In genomic region chr1:160045653-160046052, GRCh38 we compare ENCODE assay signal across 20 cellular contexts. TPM values are rescaled to one million over a fixed set of nuclear protein-coding genes. Genes with fewer than 3 reads are reported as not detected.
DNase-seq lines count a peak whose midpoint lies in the region; ATAC-seq, FAIRE-seq and TF ChIP-seq lines count a peak whose summit lies in the region.
"Had no signal": no experiment of that assay in that cellular context is flagged by ENCODE, and none has a peak within 500 bp of the region (broad histone marks: within the 10 kb centered on the region; RNA-seq: fewer than 3 reads in every experiment).

No MANE protein-coding gene starts in this region.

- POLR2A ChIA-PET in A549 (lab: Yijun Ruan, JAX): no interaction called here

- H3K4me3 ChIP-seq in A549 (no peak overlapping the region), SJCRH30 (no peak overlapping the region), lower lobe of right lung (no peak overlapping the region)
- H3K4me3 ChIP-seq: HAP-1 had no signal

- H3K27me3 ChIP-seq in SJCRH30 (no peaks in the 10 kb centered on the region), lower lobe of right lung (ENCODE audit: low read depth) (no peaks in the 10 kb centered on the region)

- TF ChIP-seq RAD21 in A549 (conservative IDR thresholded peaks at IDR 0.05 in 1 of 2, IDR thresholded peaks at IDR 0.05 in 1 of 2): no peak

- no peak for TF ChIP-seq EP300 in A549 (IDR thresholded peaks at IDR 0.05)

- H3K9me3 ChIP-seq in A549 (no peaks in the 10 kb centered on the region), SJCRH30 (replicated peaks) (no peaks in the 10 kb centered on the region), lower lobe of right lung (no peaks in the 10 kb centered on the region)
- H3K9me3 ChIP-seq: HAP-1 had no signal

- H3K4me1 ChIP-seq in A549 (peaks cover 8% of the 10 kb centered on the region; the same call in 2 of the 3 replicates), SJCRH30 (peaks cover 22% of the 10 kb centered on the region), lower lobe of right lung (peaks cover 8% of the 10 kb centered on the region)
- H3K4me1 ChIP-seq: HAP-1 had no signal

- no peak for DNase-seq in A549 (ENCODE audit: low read depth in 1 of 2, low spot score in 1 of 2)
- DNase-seq in SJCRH30: peak in 1 of 2 experiments; percentile 4
- DNase-seq in globus pallidus (ENCODE audit: low spot score): peak; percentile 49
- DNase-seq in midbrain (lab: John Stamatoyannopoulos, UW): peak; percentile 24
- no peak for DNase-seq in activated T-cell treated with anti-CD3 and anti-CD28 coated beads for 4 hours
- DNase-seq in lower lobe of right lung: no peak
- DNase-seq in posterior cingulate gyrus: no peak
- DNase-seq: CD4-positive, alpha-beta memory T cell; DMS79; KBM-7; NCI-H1105; NCI-H1694; NCI-H2081 treated with DMSO at 0.1 percent for 48 hours; NCI-H524; PC-3; RPMI8226; SHP77 treated with DMSO at 0.1 percent for 48 hours had no signal

- FAIRE-seq in A549 (lab: Jason Lieb, UNC): no peak
- FAIRE-seq: A204.1 had no signal

- CTCF ChIA-PET in A549 (lab: Yijun Ruan, JAX): interaction anchor here (0.6 to 15.0 kb wide), 23 partner anchors 9 to 332 kb away, joined by 3 to 258 read pairs (median 8); partner anchors contain the start of genes KCNJ10, KCNJ9 and PIGM

- TF ChIP-seq CTCF in A549 (IDR thresholded peaks at IDR 0.05) (no peak), lower lobe of right lung (IDR thresholded peaks at IDR 0.05) (no peak)

- H3K27ac ChIP-seq in A549 (no peak overlapping the region), SJCRH30 (peak overlapping the region; percentile 48), lower lobe of right lung (no peak overlapping the region)

- no peak overlapping the region for H3K4me2 ChIP-seq in A549

- intact Hi-C loops in lower lobe of right lung (cut with DNase I): no loop called here
- intact Hi-C loops in posterior cingulate gyrus (cut with DNase I): loop anchor here (2.0 kb wide), 1 partner anchor 33 kb away; no protein-coding TSS in a partner anchor

- WGBS in A549 (ENCODE audit: missing lambda C conversion rate): 38% methylated on average over 2 of the region's 2 CpGs

- TF ChIP-seq POLR2A in A549 (IDR thresholded peaks at IDR 0.05; ENCODE audit: low read length): no peak

- ATAC-seq in A549 (no peak), lower lobe of right lung (no peak)

- H3K36me3 ChIP-seq in SJCRH30: no peaks in the 10 kb centered on the region
- H3K36me3 ChIP-seq in lower lobe of right lung: no peaks in the 10 kb centered on the region
- H3K36me3 ChIP-seq: HAP-1 had no signal

TF ChIP-seq in A549, 52 proteins besides CTCF, POLR2A, EP300 and RAD21:
- no peak for TF ChIP-seq ZNF302 (CRISPR knock-in tag; IDR thresholded peaks at IDR 0.05)
- peak; percentile 58 for TF ChIP-seq USF2 (IDR thresholded peaks at IDR 0.05)

RNA-seq across cellular contexts. Expression of gene PIGM, which starts 13.9 kb away (rescaled TPM):
- polyA plus RNA-seq in A549 (2011; rRNA removed) (6.3 and 7.2 TPM in 2 replicates), A549 (2017; fragmentation: RNase III; extraction: RNeasy Plus Mini Kit Qiagen cat#74134 plus additional on column Dnase treatment) (4.8 to 5.3 TPM (median 5.0 TPM) in 3 replicates)
- polyA plus RNA-seq in A549 (2012; cell fraction: cytosol; rRNA removed): 2.2 and 2.6 TPM in 2 replicates
- 1.5 and 2.1 TPM in 2 replicates for polyA plus RNA-seq in A549 (2012; cell fraction: nucleus; rRNA removed)
- polyA minus RNA-seq in A549 (2011; rRNA and poly(A)+ RNA removed): 3.1 and 3.6 TPM in 2 replicates
- total RNA-seq in SJCRH30 (2014; rRNA removed; shearing (Covaris generic)): 5.0 and 6.3 TPM in 2 replicates
- 6.9 TPM for total RNA-seq in lower lobe of right lung

RNA-seq across cellular contexts. Expression of gene KCNJ10, which starts 24.3 kb away (rescaled TPM):
- not detected in 2 replicates for polyA plus RNA-seq in A549 (2011; rRNA removed)
- polyA plus RNA-seq in A549 (2012; cell fraction: cytosol; rRNA removed): not detected in 2 replicates
- polyA plus RNA-seq in A549 (2012; cell fraction: nucleus; rRNA removed): 0.07 TPM in 1 of 2 replicates, not detected in the other
- 0.05 to 0.09 TPM (median 0.05 TPM) in 3 replicates for polyA plus RNA-seq in A549 (2017; fragmentation: RNase III; extraction: RNeasy Plus Mini Kit Qiagen cat#74134 plus additional on column Dnase treatment)
- not detected in 2 replicates for polyA minus RNA-seq in A549 (2011; rRNA and poly(A)+ RNA removed)
- total RNA-seq in SJCRH30 (2014; rRNA removed; shearing (Covaris generic)): 0.14 TPM in 1 of 2 replicates, not detected in the other
- total RNA-seq in lower lobe of right lung: 0.15 TPM
- total RNA-seq: CD4-positive, alpha-beta memory T cell had no signal
- polyA plus RNA-seq: BJ had no signal

RNA-seq across cellular contexts. Expression of gene KCNJ9, which starts 35.7 kb away (rescaled TPM):
- polyA plus RNA-seq in A549 (2011; rRNA removed) (not detected in 2 replicates), A549 (2017; fragmentation: RNase III; extraction: RNeasy Plus Mini Kit Qiagen cat#74134 plus additional on column Dnase treatment) (not detected in 3 replicates)
- polyA plus RNA-seq in A549 (2012; cell fraction: cytosol; rRNA removed): not detected in 2 replicates
- polyA plus RNA-seq in A549 (2012; cell fraction: nucleus; rRNA removed): not detected in 2 replicates
- not detected in 2 replicates for polyA minus RNA-seq in A549 (2011; rRNA and poly(A)+ RNA removed)
- total RNA-seq in SJCRH30 (2014; rRNA removed; shearing (Covaris generic)): not detected in 2 replicates
- total RNA-seq in lower lobe of right lung: not detected
- total RNA-seq: CD4-positive, alpha-beta memory T cell; PC-3 had no signal
- polyA plus RNA-seq: BJ; CD4-positive, alpha-beta memory T cell had no signal

RNA-seq across cellular contexts. Expression of gene IGSF8, which starts 52.8 kb away (rescaled TPM):
- polyA plus RNA-seq in A549 (2011; rRNA removed): 7.3 and 8.3 TPM in 2 replicates
- polyA plus RNA-seq in A549 (2012; cell fraction: cytosol; rRNA removed): 12.5 and 16.2 TPM in 2 replicates
- 34.3 and 45.1 TPM in 2 replicates for polyA plus RNA-seq in A549 (2012; cell fraction: nucleus; rRNA removed)
- polyA plus RNA-seq in A549 (2017; fragmentation: RNase III; extraction: RNeasy Plus Mini Kit Qiagen cat#74134 plus additional on column Dnase treatment): 6.3 to 8.5 TPM (median 7.8 TPM) in 3 replicates
- 6.4 and 6.5 TPM in 2 replicates for polyA minus RNA-seq in A549 (2011; rRNA and poly(A)+ RNA removed)
- total RNA-seq in SJCRH30 (2014; rRNA removed; shearing (Covaris generic)): 5.4 and 6.8 TPM in 2 replicates
- 35.9 TPM for total RNA-seq in lower lobe of right lung

Comparison
In these comparisons a context has a peak if more than half of its experiments do, and no peak if none do; other contexts are left out.
1. DNase-seq: peak in globus pallidus (single experiment) and midbrain (single experiment); none in A549 (0 of 2), activated T-cell treated with anti-CD3 and anti-CD28 coated beads for 4 hours (single experiment), lower lobe of right lung (single experiment) and posterior cingulate gyrus (0 of 10).